Comparison of ENCODE assay signal across 1 cellular context in the genomic region with DNA sequence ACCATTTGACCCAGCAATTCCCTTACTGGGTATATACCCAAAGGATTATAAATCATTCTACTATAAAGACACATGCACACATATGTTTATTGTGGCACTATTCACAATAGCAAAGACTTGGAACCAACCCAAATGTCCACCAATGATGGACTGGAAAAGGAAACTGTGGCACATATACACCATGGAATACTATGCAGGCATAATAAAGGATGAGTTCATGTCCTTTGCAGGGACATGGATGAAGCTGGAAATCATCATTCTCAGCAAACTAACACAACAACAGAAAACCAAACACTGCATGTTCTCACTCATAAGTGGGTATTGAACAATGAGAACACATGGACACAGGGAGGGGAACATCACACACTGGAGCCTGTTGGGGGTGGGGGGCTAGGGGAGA.
TF ChIP-seq lines count a peak whose summit lies in the region.

No MANE protein-coding gene starts in this region.

TF ChIP-seq in HEK293, 187 proteins besides CTCF, POLR2A, EP300 and RAD21:
- peak; percentile 95 for TF ChIP-seq ZNF146 (tag by site-specific recombination; IDR thresholded peaks at IDR 0.05)
- TF ChIP-seq, protein P1, sequence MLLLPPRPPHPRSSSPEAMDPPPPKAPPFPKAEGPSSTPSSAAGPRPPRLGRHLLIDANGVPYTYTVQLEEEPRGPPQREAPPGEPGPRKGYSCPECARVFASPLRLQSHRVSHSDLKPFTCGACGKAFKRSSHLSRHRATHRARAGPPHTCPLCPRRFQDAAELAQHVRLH (tag by site-specific recombination; IDR thresholded peaks at IDR 0.05): peak; percentile 69
